Comparison of ENCODE assay signal across 8 cellular contexts in genomic region chr15:40762919-40763800, GRCh38. TPM values are rescaled to one million over a fixed set of nuclear protein-coding genes. Genes with fewer than 3 reads are reported as not detected.
DNase-seq lines count a peak whose midpoint lies in the region; ATAC-seq and TF ChIP-seq lines count a peak whose summit lies in the region.

No MANE protein-coding gene starts in this region.

- peaks cover 18 to 28% of the 10 kb centered on the region in 2 donors for H3K4me1 ChIP-seq in thyroid gland

- no peak for TF ChIP-seq CTCF in thyroid gland (IDR thresholded peaks at IDR 0.05)

- H3K9me3 ChIP-seq in thyroid gland: no peaks in the 10 kb centered on the region

- DNase-seq in Right ventricle myocardium inferior (ENCODE audit: missing footprints) (peak; percentile 85), cardiac septum (ENCODE audit: low spot score) (no peak), NCI-H1417 (lab: John Stamatoyannopoulos, UW) (peak; percentile 57 to 91 (median 81)), mesenteric fat pad (ENCODE audit: low spot score) (peak; percentile 92), thyroid gland (peak; percentile 81 to 85)
- DNase-seq in activated CD4-positive, alpha-beta T cell treated with anti-CD3 and anti-CD28 coated beads for 4 hours: peak; percentile 21 to 29
- DNase-seq in effector CD8-positive, alpha-beta T cell (lab: John Stamatoyannopoulos, UW): peak; percentile 32

- TF ChIP-seq POLR2A in thyroid gland (IDR thresholded peaks at IDR 0.05): no peak

- WGBS in thyroid gland, 2 donors: 35 to 36% methylated on average over 44 to 45 of the region's 55 CpGs

- peaks cover 0 to 3% of the 10 kb centered on the region in 2 donors for H3K36me3 ChIP-seq in thyroid gland

- ATAC-seq in Right ventricle myocardium inferior (peak; percentile 20), HG03025 (IDR thresholded peaks at IDR 0.05; ENCODE audit: low FRiP score, unreplicated experiment) (no peak)

- peak overlapping the region; percentile 2 to 48 (median 6) for H3K4me3 ChIP-seq in thyroid gland (replicated peaks in 1 of 3)

- H3K27ac ChIP-seq in thyroid gland: peak overlapping the region; percentile 70 to 87 (median 76)

- no peaks in the 10 kb centered on the region for H3K27me3 ChIP-seq in thyroid gland

- intact Hi-C loops in Right ventricle myocardium inferior (cut with DNase I) (no loop called here), cardiac septum (cut with DNase I) (loop anchor here (5.0 kb wide), 1 partner anchor 71 kb away; no protein-coding TSS in a partner anchor), thyroid gland (cut with DNase I) (loop anchor here (10.0 kb wide), 1 partner anchor 132 kb away; the partner anchor contains the start of gene VPS18)

RNA-seq across cellular contexts. Expression of gene GCHFR, which starts 0.7 kb away (rescaled TPM):
- total RNA-seq in Right ventricle myocardium inferior (8.1 TPM), cardiac septum (1.6 TPM), mesenteric fat pad (17.1 TPM), thyroid gland (10 to 100 TPM; 17.1 to 73.4 (median 34.7) TPM)

RNA-seq across cellular contexts. Expression of gene C15orf62, which starts 6.6 kb away (rescaled TPM):
- total RNA-seq in Right ventricle myocardium inferior (0.24 TPM), cardiac septum (not detected), mesenteric fat pad (0.19 TPM), thyroid gland (under 1 TPM in 3 of 4 donors, not detected in 1; 0.13 to 0.79 (median 0.22) TPM)

RNA-seq across cellular contexts. Expression of gene RMDN3, which starts 8.1 kb away (rescaled TPM):
- total RNA-seq in Right ventricle myocardium inferior (19.1 TPM), cardiac septum (21.1 TPM), mesenteric fat pad (57.0 TPM), thyroid gland (10 to 100 TPM; 29.2 to 39.8 (median 31.7) TPM)

RNA-seq across cellular contexts. Expression of gene ZFYVE19, which starts 43.7 kb away (rescaled TPM):
- 27.6 TPM for total RNA-seq in Right ventricle myocardium inferior
- 11.0 TPM for total RNA-seq in cardiac septum
- total RNA-seq in mesenteric fat pad: 9.8 TPM
- total RNA-seq in thyroid gland: 10 to 100 TPM; 21.7 to 37.8 (median 22.3) TPM

RNA-seq across cellular contexts. Expression of gene DNAJC17, which starts 44.1 kb away (rescaled TPM):
- total RNA-seq in Right ventricle myocardium inferior: 19.7 TPM
- total RNA-seq in cardiac septum: 19.1 TPM
- 25.8 TPM for total RNA-seq in mesenteric fat pad
- total RNA-seq in thyroid gland: 10 to 100 TPM; 21.6 to 51.9 (median 45.8) TPM
